In the genomic region with DNA sequence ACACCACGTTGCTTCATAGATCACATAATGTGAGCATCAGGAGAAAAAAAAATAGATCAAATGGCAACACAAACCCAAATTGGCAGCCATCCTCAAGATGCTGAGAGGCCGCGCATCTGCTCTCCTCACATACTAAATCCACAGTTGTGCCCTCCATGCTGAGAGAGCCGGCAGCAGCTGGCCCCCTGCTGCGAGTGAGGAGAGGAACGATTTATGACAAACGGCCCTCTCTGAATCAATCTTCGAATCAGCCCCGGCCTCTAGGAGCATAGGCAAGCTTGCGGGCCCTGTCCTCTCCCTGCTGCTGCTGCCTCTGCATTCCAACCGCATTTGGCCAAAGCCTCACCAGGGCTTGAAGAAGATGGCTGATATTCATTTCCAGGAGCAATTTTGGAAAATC, we compare ENCODE assay signal across 18 cellular contexts.
DNase-seq lines count a peak whose midpoint lies in the region; TF ChIP-seq lines count a peak whose summit lies in the region.
"Had no signal": no experiment of that assay in that cellular context is flagged by ENCODE, and none has a peak within 500 bp of the region (broad histone marks: within the 10 kb centered on the region; RNA-seq: fewer than 3 reads in every experiment).

No MANE protein-coding gene starts in this region.

- no peaks in the 10 kb centered on the region for H3K4me1 Mint-ChIP-seq in chondrocyte (ENCODE audit: low read depth)
- H3K4me1 Mint-ChIP-seq: B cell had no signal

- no peak overlapping the region for H3K4me3 Mint-ChIP-seq in chondrocyte (ENCODE audit: unreplicated experiment)
- H3K4me3 Mint-ChIP-seq: B cell; CD8-positive, alpha-beta T cell had no signal

- H3K27ac Mint-ChIP-seq in chondrocyte (ENCODE audit: unreplicated experiment): no peak overlapping the region
- H3K27ac Mint-ChIP-seq: B cell; CD8-positive, alpha-beta T cell had no signal

- H3K9me3 Mint-ChIP-seq in chondrocyte (ENCODE audit: low read depth): no peaks in the 10 kb centered on the region

- H3K36me3 Mint-ChIP-seq in chondrocyte (ENCODE audit: low read depth): no peaks in the 10 kb centered on the region
- H3K36me3 Mint-ChIP-seq: CD8-positive, alpha-beta T cell had no signal

- TF ChIP-seq CTCF in chondrocyte (IDR thresholded peaks at IDR 0.05): no peak

- DNase-seq in DMS 273 (lab: John Stamatoyannopoulos, UW; ENCODE audit: unreplicated experiment) (peak; percentile 57), DMS 273 treated with DMSO at 0.1 percent for 48 hours (lab: John Stamatoyannopoulos, UW) (no peak), NCI-H82 (lab: John Stamatoyannopoulos, UW) (peak; percentile 38), NCI-H82 treated with DMSO at 0.1 percent for 48 hours (lab: John Stamatoyannopoulos, UW; ENCODE audit: unreplicated experiment) (no peak), SK-N-DZ (ENCODE audit: low spot score) (peak; percentile 27), smooth muscle cell of the brain vasculature (ENCODE audit: low read depth, low spot score) (peak; percentile 3), chondrocyte (ENCODE audit: low spot score) (no peak)
- DNase-seq in activated naive CD4-positive, alpha-beta T cell (lab: John Stamatoyannopoulos, UW): no peak
- DNase-seq: Caco-2; CD8-positive, alpha-beta T cell; DMS153; DND-41; NCI-H1048; NCI-H1436; NCI-H2029 treated with DMSO at 0.1 percent for 48 hours; NCI-H526; PC-3 had no signal

- peaks cover 22% of the 10 kb centered on the region for H3K27me3 Mint-ChIP-seq in chondrocyte (ENCODE audit: low read depth)
- H3K27me3 Mint-ChIP-seq: B cell had no signal

Comparison
In these comparisons a context has a peak if more than half of its experiments do, and no peak if none do; other contexts are left out.
1. DNase-seq: peak in DMS 273 (single experiment), NCI-H82 (single experiment), SK-N-DZ (single experiment) and smooth muscle cell of the brain vasculature (single experiment); none in DMS 273 treated with DMSO at 0.1 percent for 48 hours (single experiment), NCI-H82 treated with DMSO at 0.1 percent for 48 hours (single experiment), activated naive CD4-positive, alpha-beta T cell (0 of 4) and chondrocyte (single experiment).